In the genomic region with DNA sequence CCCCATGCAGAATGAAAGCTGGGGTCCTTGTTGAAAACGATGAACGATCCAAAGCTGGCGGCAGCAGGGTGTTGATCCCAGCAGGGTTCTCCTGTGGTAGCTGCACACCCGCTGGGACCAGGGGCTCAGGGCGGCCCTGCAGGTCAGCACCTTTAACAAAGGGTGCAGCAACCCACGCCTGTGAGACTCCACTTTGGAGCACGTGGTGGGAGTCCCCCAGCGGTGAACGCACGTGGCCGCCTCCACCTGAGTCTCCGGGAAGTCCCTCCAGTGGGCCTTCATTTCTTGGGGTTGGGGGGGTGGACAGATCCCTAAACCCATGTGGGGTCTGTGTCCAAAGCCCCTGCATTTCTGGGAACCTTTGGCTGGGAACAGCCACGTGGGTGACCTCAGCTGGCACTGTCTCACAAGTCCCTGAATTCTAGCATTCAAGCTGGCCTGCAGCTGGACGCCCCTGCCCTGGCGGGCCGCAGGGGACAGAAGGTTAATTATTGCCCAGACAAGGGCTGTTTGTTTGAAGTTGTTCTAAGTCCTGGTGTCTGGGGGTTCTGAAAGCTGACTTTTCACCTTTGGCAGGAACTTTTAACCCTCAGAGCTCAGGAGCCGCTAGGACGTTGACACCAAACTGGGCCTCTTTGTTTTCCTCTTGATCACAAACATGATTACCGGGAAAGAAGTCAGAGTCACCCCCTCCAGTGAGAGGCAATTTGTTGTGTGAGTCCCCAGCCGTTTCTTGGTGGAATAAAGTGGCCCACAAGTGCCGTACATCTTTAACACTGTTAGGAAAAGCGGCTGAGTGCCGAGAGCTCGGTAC, we compare ENCODE assay signal across 1 cellular context.
TF ChIP-seq lines count a peak whose summit lies in the region.

No MANE protein-coding gene starts in this region.

TF ChIP-seq in HepG2, 621 proteins besides CTCF, POLR2A, EP300 and RAD21 (continued from another document and continues in another):
- TF ChIP-seq, protein P1, sequence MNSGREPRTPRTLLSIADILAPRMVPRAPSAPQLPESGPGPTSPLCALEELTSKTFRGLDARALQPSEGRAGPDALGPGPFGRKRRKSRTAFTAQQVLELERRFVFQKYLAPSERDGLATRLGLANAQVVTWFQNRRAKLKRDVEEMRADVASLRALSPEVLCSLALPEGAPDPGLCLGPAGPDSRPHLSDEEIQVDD (CRISPR knock-in tag; IDR thresholded peaks at IDR 0.05; ENCODE audit: borderline replicate concordance) = no peak
- no peak for TF ChIP-seq ZNF234 (CRISPR knock-in tag; conservative IDR thresholded peaks at IDR 0.05)
- 0 out of 2 replicates have a peak, but pooled peaks have one; percentile 63 for TF ChIP-seq CBFB (CRISPR knock-in tag; IDR thresholded peaks at IDR 0.05)
- peak; percentile 86 for TF ChIP-seq KDM3A (CRISPR knock-in tag; IDR thresholded peaks at IDR 0.05; ENCODE audit: low read depth)
- TF ChIP-seq ZNF549 (CRISPR knock-in tag; IDR thresholded peaks at IDR 0.05) = no peak
- no peak for TF ChIP-seq WIZ (CRISPR knock-in tag; IDR thresholded peaks at IDR 0.05)
- peak; percentile 49 for TF ChIP-seq ESRRA (CRISPR knock-in tag; IDR thresholded peaks at IDR 0.05; ENCODE audit: low read depth)
- peak; percentile 45; the same call in 1 of the 2 replicates for TF ChIP-seq ZNF12 (CRISPR knock-in tag; IDR thresholded peaks at IDR 0.05)
- TF ChIP-seq HDAC2 (CRISPR knock-in tag; IDR thresholded peaks at IDR 0.05) = peak; percentile 92
- TF ChIP-seq, protein P2, sequence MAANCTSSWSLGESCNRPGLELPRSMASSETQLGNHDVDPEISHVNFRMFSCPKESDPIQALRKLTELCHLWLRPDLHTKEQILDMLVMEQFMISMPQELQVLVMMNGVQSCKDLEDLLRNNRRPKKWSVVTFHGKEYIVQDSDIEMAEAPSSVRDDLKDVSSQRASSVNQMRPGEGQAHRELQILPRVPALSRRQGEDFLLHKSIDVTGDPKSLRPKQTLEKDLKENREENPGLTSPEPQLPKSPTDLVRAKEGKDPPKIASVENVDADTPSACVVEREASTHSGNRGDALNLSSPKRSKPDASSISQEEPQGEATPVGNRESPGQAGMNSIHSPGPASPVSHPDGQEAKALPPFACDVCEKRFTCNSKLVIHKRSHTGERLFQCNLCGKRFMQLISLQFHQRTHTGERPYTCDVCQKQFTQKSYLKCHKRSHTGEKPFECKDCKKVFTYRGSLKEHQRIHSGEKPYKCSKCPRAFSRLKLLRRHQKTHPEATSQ (CRISPR knock-in tag; IDR thresholded peaks at IDR 0.05; ENCODE audit: borderline replicate concordance) = peak; percentile 68; the same call in 1 of the 2 replicates
- TF ChIP-seq RARG (CRISPR knock-in tag; IDR thresholded peaks at IDR 0.05; ENCODE audit: low read depth) = no peak
- TF ChIP-seq, protein P3, sequence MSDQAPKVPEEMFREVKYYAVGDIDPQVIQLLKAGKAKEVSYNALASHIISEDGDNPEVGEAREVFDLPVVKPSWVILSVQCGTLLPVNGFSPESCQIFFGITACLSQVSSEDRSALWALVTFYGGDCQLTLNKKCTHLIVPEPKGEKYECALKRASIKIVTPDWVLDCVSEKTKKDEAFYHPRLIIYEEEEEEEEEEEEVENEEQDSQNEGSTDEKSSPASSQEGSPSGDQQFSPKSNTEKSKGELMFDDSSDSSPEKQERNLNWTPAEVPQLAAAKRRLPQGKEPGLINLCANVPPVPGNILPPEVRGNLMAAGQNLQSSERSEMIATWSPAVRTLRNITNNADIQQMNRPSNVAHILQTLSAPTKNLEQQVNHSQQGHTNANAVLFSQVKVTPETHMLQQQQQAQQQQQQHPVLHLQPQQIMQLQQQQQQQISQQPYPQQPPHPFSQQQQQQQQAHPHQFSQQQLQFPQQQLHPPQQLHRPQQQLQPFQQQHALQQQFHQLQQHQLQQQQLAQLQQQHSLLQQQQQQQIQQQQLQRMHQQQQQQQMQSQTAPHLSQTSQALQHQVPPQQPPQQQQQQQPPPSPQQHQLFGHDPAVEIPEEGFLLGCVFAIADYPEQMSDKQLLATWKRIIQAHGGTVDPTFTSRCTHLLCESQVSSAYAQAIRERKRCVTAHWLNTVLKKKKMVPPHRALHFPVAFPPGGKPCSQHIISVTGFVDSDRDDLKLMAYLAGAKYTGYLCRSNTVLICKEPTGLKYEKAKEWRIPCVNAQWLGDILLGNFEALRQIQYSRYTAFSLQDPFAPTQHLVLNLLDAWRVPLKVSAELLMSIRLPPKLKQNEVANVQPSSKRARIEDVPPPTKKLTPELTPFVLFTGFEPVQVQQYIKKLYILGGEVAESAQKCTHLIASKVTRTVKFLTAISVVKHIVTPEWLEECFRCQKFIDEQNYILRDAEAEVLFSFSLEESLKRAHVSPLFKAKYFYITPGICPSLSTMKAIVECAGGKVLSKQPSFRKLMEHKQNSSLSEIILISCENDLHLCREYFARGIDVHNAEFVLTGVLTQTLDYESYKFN (CRISPR knock-in tag; conservative IDR thresholded peaks at IDR 0.05) = peak; percentile 99
- TF ChIP-seq TEAD2 (CRISPR knock-in tag; IDR thresholded peaks at IDR 0.05) = no peak
- TF ChIP-seq ZNF30 (CRISPR knock-in tag; IDR thresholded peaks at IDR 0.05) = no peak
- TF ChIP-seq, protein P4, sequence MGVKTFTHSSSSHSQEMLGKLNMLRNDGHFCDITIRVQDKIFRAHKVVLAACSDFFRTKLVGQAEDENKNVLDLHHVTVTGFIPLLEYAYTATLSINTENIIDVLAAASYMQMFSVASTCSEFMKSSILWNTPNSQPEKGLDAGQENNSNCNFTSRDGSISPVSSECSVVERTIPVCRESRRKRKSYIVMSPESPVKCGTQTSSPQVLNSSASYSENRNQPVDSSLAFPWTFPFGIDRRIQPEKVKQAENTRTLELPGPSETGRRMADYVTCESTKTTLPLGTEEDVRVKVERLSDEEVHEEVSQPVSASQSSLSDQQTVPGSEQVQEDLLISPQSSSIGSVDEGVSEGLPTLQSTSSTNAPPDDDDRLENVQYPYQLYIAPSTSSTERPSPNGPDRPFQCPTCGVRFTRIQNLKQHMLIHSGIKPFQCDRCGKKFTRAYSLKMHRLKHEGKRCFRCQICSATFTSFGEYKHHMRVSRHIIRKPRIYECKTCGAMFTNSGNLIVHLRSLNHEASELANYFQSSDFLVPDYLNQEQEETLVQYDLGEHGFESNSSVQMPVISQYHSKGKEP (CRISPR knock-in tag; IDR thresholded peaks at IDR 0.05) = no peak
- TF ChIP-seq, protein P5, sequence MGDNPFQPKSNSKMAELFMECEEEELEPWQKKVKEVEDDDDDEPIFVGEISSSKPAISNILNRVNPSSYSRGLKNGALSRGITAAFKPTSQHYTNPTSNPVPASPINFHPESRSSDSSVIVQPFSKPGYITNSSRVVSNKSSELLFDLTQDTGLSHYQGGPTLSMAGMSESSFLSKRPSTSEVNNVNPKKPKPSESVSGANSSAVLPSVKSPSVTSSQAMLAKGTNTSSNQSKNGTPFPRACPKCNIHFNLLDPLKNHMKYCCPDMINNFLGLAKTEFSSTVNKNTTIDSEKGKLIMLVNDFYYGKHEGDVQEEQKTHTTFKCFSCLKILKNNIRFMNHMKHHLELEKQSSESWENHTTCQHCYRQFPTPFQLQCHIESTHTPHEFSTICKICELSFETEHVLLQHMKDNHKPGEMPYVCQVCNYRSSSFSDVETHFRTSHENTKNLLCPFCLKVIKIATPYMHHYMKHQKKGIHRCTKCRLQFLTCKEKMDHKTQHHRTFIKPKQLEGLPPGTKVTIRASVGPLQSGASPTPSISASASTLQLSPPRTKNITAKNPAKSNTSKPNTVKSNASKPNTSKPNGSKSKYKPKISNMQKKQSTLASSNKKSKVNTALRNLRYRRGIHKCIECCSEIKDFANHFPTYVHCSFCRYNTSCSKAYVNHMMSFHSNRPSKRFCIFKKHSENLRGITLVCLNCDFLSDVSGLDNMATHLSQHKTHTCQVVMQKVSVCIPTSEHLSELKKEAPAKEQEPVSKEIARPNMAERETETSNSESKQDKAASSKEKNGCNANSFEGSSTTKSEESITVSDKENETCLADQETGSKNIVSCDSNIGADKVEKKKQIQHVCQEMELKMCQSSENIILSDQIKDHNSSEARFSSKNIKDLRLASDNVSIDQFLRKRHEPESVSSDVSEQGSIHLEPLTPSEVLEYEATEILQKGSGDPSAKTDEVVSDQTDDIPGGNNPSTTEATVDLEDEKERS (CRISPR knock-in tag; IDR thresholded peaks at IDR 0.05) = peak; percentile 87
- TF ChIP-seq RNF2 (conservative IDR thresholded peaks at IDR 0.05; ENCODE audit: low read depth) = peak; percentile 83; the same call in 1 of the 2 replicates
- peak; percentile 84; the same call in 1 of the 2 replicates for TF ChIP-seq ZSCAN30 (CRISPR knock-in tag; IDR thresholded peaks at IDR 0.05)
- peak; percentile 76; the same call in 1 of the 2 replicates for TF ChIP-seq ZNF746 (CRISPR knock-in tag; IDR thresholded peaks at IDR 0.05)
- TF ChIP-seq THYN1 (CRISPR knock-in tag; IDR thresholded peaks at IDR 0.05; ENCODE audit: borderline replicate concordance, low read depth) = no peak
- peak; percentile 90 for TF ChIP-seq BCL6 (CRISPR knock-in tag; IDR thresholded peaks at IDR 0.05)
- TF ChIP-seq, protein P6, sequence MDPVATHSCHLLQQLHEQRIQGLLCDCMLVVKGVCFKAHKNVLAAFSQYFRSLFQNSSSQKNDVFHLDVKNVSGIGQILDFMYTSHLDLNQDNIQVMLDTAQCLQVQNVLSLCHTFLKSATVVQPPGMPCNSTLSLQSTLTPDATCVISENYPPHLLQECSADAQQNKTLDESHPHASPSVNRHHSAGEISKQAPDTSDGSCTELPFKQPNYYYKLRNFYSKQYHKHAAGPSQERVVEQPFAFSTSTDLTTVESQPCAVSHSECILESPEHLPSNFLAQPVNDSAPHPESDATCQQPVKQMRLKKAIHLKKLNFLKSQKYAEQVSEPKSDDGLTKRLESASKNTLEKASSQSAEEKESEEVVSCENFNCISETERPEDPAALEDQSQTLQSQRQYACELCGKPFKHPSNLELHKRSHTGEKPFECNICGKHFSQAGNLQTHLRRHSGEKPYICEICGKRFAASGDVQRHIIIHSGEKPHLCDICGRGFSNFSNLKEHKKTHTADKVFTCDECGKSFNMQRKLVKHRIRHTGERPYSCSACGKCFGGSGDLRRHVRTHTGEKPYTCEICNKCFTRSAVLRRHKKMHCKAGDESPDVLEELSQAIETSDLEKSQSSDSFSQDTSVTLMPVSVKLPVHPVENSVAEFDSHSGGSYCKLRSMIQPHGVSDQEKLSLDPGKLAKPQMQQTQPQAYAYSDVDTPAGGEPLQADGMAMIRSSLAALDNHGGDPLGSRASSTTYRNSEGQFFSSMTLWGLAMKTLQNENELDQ (CRISPR knock-in tag; IDR thresholded peaks at IDR 0.05; ENCODE audit: borderline replicate concordance) = 0 out of 2 replicates have a peak, but pooled peaks have one; percentile 4
- TF ChIP-seq ZNF543 (CRISPR knock-in tag; IDR thresholded peaks at IDR 0.05) = peak; percentile 83; the same call in 1 of the 2 replicates
- TF ChIP-seq ONECUT2 (CRISPR knock-in tag; IDR thresholded peaks at IDR 0.05) = no peak
- TF ChIP-seq SNRNP70 (IDR thresholded peaks at IDR 0.05; ENCODE audit: low read depth, low read length) = no peak
- no peak; the same call in 1 of the 2 replicates for TF ChIP-seq ATF7-NPFF (CRISPR knock-in tag; IDR thresholded peaks at IDR 0.05; ENCODE audit: low read depth)
- TF ChIP-seq ZNF768 (CRISPR knock-in tag; IDR thresholded peaks at IDR 0.05) = no peak; the same call in 1 of the 2 replicates
- TF ChIP-seq JUND (CRISPR knock-in tag; IDR thresholded peaks at IDR 0.05) = peak; percentile 26; the same call in 1 of the 2 replicates
- TF ChIP-seq KDM6A (CRISPR knock-in tag; IDR thresholded peaks at IDR 0.05; ENCODE audit: low read depth) = peak; percentile 92
- peak; percentile 92 for TF ChIP-seq DMAP1 (CRISPR knock-in tag; IDR thresholded peaks at IDR 0.05)
- no peak; the same call in none of the 2 replicates for TF ChIP-seq SOX13 (IDR thresholded peaks at IDR 0.05)
- peak in 1 of 2 experiments; percentile 87; a peak in 2 of 4 replicates for TF ChIP-seq SOX13 (CRISPR knock-in tag; conservative IDR thresholded peaks at IDR 0.05 in 1 of 2, IDR thresholded peaks at IDR 0.05 in 1 of 2)
- TF ChIP-seq ZC3H4 (CRISPR knock-in tag; IDR thresholded peaks at IDR 0.05; ENCODE audit: borderline replicate concordance) = no peak
- TF ChIP-seq, protein P7, sequence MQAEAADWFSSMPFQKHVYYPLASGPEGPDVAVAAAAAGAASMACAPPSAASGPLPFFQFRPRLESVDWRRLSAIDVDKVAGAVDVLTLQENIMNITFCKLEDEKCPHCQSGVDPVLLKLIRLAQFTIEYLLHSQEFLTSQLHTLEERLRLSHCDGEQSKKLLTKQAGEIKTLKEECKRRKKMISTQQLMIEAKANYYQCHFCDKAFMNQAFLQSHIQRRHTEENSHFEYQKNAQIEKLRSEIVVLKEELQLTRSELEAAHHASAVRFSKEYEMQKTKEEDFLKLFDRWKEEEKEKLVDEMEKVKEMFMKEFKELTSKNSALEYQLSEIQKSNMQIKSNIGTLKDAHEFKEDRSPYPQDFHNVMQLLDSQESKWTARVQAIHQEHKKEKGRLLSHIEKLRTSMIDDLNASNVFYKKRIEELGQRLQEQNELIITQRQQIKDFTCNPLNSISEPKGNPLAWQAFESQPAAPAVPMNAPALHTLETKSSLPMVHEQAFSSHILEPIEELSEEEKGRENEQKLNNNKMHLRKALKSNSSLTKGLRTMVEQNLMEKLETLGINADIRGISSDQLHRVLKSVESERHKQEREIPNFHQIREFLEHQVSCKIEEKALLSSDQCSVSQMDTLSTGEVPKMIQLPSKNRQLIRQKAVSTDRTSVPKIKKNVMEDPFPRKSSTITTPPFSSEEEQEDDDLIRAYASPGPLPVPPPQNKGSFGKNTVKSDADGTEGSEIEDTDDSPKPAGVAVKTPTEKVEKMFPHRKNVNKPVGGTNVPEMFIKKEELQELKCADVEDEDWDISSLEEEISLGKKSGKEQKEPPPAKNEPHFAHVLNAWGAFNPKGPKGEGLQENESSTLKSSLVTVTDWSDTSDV (CRISPR knock-in tag; IDR thresholded peaks at IDR 0.05) = no peak; the same call in 1 of the 2 replicates
- peak; percentile 76 for TF ChIP-seq ASH2L (IDR thresholded peaks at IDR 0.05; ENCODE audit: insufficient read length, low read depth, low read length)
- no peak for TF ChIP-seq CENPT (CRISPR knock-in tag; IDR thresholded peaks at IDR 0.05; ENCODE audit: low read depth)
